10 cellular contexts compared by ENCODE assay signal in genomic region chr21:35294231-35294898, GRCh38.
DNase-seq lines count a peak whose midpoint lies in the region; ATAC-seq and TF ChIP-seq lines count a peak whose summit lies in the region.
"Had no signal": no experiment of that assay in that cellular context is flagged by ENCODE, and none has a peak within 500 bp of the region (broad histone marks: within the 10 kb centered on the region; RNA-seq: fewer than 3 reads in every experiment).

No MANE protein-coding gene starts in this region.

- no peaks in the 10 kb centered on the region for H3K9me3 ChIP-seq in HUES48 (ENCODE audit: control insufficient read depth, insufficient read depth, low read length)
- no peaks in the 10 kb centered on the region for H3K9me3 ChIP-seq in endodermal cell (ENCODE audit: control insufficient read depth, low read length)
- no peaks in the 10 kb centered on the region for H3K9me3 ChIP-seq in CD8-positive, alpha-beta T cell (ENCODE audit: low read length)
- H3K9me3 ChIP-seq: psoas muscle had no signal

- H3K4me3 Mint-ChIP-seq in endodermal cell: no peak overlapping the region
- no peak overlapping the region for H3K4me3 Mint-ChIP-seq in CD8-positive, alpha-beta T cell

- peaks cover 2% of the 10 kb centered on the region for H3K9me3 Mint-ChIP-seq in endodermal cell
- no peaks in the 10 kb centered on the region for H3K9me3 Mint-ChIP-seq in CD8-positive, alpha-beta T cell

- ATAC-seq in CD8-positive, alpha-beta T cell: no peak
- no peak for ATAC-seq in HG03439 (IDR thresholded peaks at IDR 0.05; ENCODE audit: unreplicated experiment)
- ATAC-seq in GM21786 (IDR thresholded peaks at IDR 0.05; ENCODE audit: unreplicated experiment): no peak
- ATAC-seq: psoas muscle had no signal

- H3K4me3 ChIP-seq in HUES48 (ENCODE audit: low read depth, low read length) (no peak overlapping the region), endodermal cell (ENCODE audit: low read length) (no peak overlapping the region), retinal pigment epithelial cell (ENCODE audit: low read length) (no peak overlapping the region)
- H3K4me3 ChIP-seq in CD8-positive, alpha-beta T cell (ENCODE audit: low read depth, low read length): no peak overlapping the region
- H3K4me3 ChIP-seq: psoas muscle had no signal

- DNase-seq in NCI-H2107 treated with DMSO at 0.1 percent for 48 hours (lab: John Stamatoyannopoulos, UW; ENCODE audit: unreplicated experiment): peak; percentile 96
- DNase-seq in endodermal cell: peak; percentile 73
- peak; percentile 58 for DNase-seq in retinal pigment epithelial cell (ENCODE audit: low read depth)
- DNase-seq in CD8-positive, alpha-beta T cell: no peak
- DNase-seq: activated effector memory CD4-positive, alpha-beta T cell treated with Interleukin-2 at 50 U/mL for 16 hours; dermis blood vessel endothelial cell; psoas muscle had no signal

- H3K27me3 ChIP-seq in HUES48 (ENCODE audit: control insufficient read depth, insufficient read depth, low read length) (no peaks in the 10 kb centered on the region), endodermal cell (ENCODE audit: control insufficient read depth, insufficient read depth, low read length, poor library complexity, severe bottlenecking) (no peaks in the 10 kb centered on the region)
- no peaks in the 10 kb centered on the region for H3K27me3 ChIP-seq in CD8-positive, alpha-beta T cell (ENCODE audit: insufficient read depth, low read length)

- POLR2A ChIA-PET in CD8-positive, alpha-beta T cell (lab: Charles Lee): no interaction called here

- H3K27me3 Mint-ChIP-seq in endodermal cell (ENCODE audit: insufficient read depth): peaks cover 2% of the 10 kb centered on the region
- H3K27me3 Mint-ChIP-seq in CD8-positive, alpha-beta T cell (ENCODE audit: low read depth): no peaks in the 10 kb centered on the region

- intact Hi-C loops in CD8-positive, alpha-beta T cell (cut with DNase I, micrococcal nuclease): no loop called here

- 58 to 67% methylated on average over 14 to 16 of the region's 16 CpGs for WGBS in endodermal cell (ENCODE audit: insufficient coverage in 1 of 2, insufficient read length in 1 of 2), 2 experiments

- no peaks in the 10 kb centered on the region for H3K36me3 ChIP-seq in HUES48 (ENCODE audit: control insufficient read depth, insufficient read depth, low read length)
- H3K36me3 ChIP-seq in endodermal cell (ENCODE audit: control insufficient read depth, insufficient read depth, low read length): no peaks in the 10 kb centered on the region
- H3K36me3 ChIP-seq in CD8-positive, alpha-beta T cell (ENCODE audit: insufficient read depth, low read length): no peaks in the 10 kb centered on the region

- H3K4me1 Mint-ChIP-seq in endodermal cell: peaks cover 23% of the 10 kb centered on the region
- H3K4me1 Mint-ChIP-seq in CD8-positive, alpha-beta T cell (ENCODE audit: low read depth): peaks cover 12% of the 10 kb centered on the region

- H3K27ac Mint-ChIP-seq in endodermal cell: peak overlapping the region; percentile 19
- no peak overlapping the region for H3K27ac Mint-ChIP-seq in CD8-positive, alpha-beta T cell

- H3K4me1 ChIP-seq in HUES48 (ENCODE audit: control insufficient read depth, insufficient read depth, low read length) (peaks cover 13% of the 10 kb centered on the region), endodermal cell (ENCODE audit: control insufficient read depth, insufficient read depth, low read length) (peaks cover 8% of the 10 kb centered on the region)
- H3K4me1 ChIP-seq in CD8-positive, alpha-beta T cell (ENCODE audit: insufficient read depth, low read length): no peaks in the 10 kb centered on the region
- H3K4me1 ChIP-seq: psoas muscle had no signal

- H3K27ac ChIP-seq in HUES48 (ENCODE audit: low read depth, low read length) (peak overlapping the region; percentile 11), endodermal cell (ENCODE audit: low read depth, low read length) (no peak overlapping the region)
- no peak overlapping the region for H3K27ac ChIP-seq in CD8-positive, alpha-beta T cell (ENCODE audit: low read depth, low read length)
- H3K27ac ChIP-seq: psoas muscle had no signal

- TF ChIP-seq CTCF in endodermal cell (conservative IDR thresholded peaks at IDR 0.05): no peak
- TF ChIP-seq CTCF in retinal pigment epithelial cell (conservative IDR thresholded peaks at IDR 0.05; ENCODE audit: low read depth, low read length): no peak
- no peak for TF ChIP-seq CTCF in CD8-positive, alpha-beta T cell (IDR thresholded peaks at IDR 0.05)

- H3K9ac ChIP-seq in HUES48 (ENCODE audit: low read depth, low read length): no peak overlapping the region
- no peak overlapping the region for H3K9ac ChIP-seq in endodermal cell (ENCODE audit: extremely low read depth, low read length, poor library complexity, severe bottlenecking)

- H3K36me3 Mint-ChIP-seq in endodermal cell (ENCODE audit: low read depth): no peaks in the 10 kb centered on the region
- no peaks in the 10 kb centered on the region for H3K36me3 Mint-ChIP-seq in CD8-positive, alpha-beta T cell

- CTCF ChIA-PET in CD8-positive, alpha-beta T cell (lab: Charles Lee): interaction anchor here (0.8 kb wide), 1 partner anchor 243 kb away, joined by 3 read pairs; no protein-coding TSS in a partner anchor

Comparison
In these comparisons a context has a peak if more than half of its experiments do, and no peak if none do; other contexts are left out.
1. DNase-seq: peak in NCI-H2107 treated with DMSO at 0.1 percent for 48 hours (single experiment), endodermal cell (single experiment) and retinal pigment epithelial cell (single experiment); none in CD8-positive, alpha-beta T cell (0 of 7).